In genomic region chr11:95713428-95713827, GRCh38 we compare ENCODE assay signal across 32 cellular contexts.
"Had no signal": no experiment of that assay in that cellular context is flagged by ENCODE, and none has a peak within 500 bp of the region (broad histone marks: within the 10 kb centered on the region; RNA-seq: fewer than 3 reads in every experiment).

No MANE protein-coding gene starts in this region.

- H3K36me3 Mint-ChIP-seq: immature natural killer cell; mesothelial cell of epicardium; naive thymus-derived CD4-positive, alpha-beta T cell; stimulated activated effector memory CD8-positive, alpha-beta T cell treated with anti-CD3 and anti-CD28 coated beads, Interleukin-12 subunit alpha, Interleukin-12 subunit beta, amount 100 ng/mL, for 72 hours had no signal

- FAIRE-seq: islet of Langerhans, kidney, pancreas, small intestine, urothelium cell line had no signal

- H3K4me3 ChIP-seq: heart left ventricle, left lung, lower lobe of right lung, pancreas, prostate gland, sigmoid colon, spleen, stomach, testis, thyroid gland, transverse colon, upper lobe of right lung had no signal

- H3K4me1 ChIP-seq: left lung, lower lobe of right lung, prostate gland, sigmoid colon, stomach, testis, thyroid gland, upper lobe of right lung had no signal

- H3K27ac ChIP-seq: heart left ventricle, left lung, lower lobe of right lung, pancreas, prostate gland, sigmoid colon, stomach, testis, thyroid gland, transverse colon, upper lobe of right lung had no signal

- H3K4me3 Mint-ChIP-seq: immature natural killer cell; mesothelial cell of epicardium; naive thymus-derived CD4-positive, alpha-beta T cell; nephron; neural crest cell; stimulated activated effector memory CD8-positive, alpha-beta T cell treated with anti-CD3 and anti-CD28 coated beads, Interleukin-12 subunit alpha, Interleukin-12 subunit beta, amount 100 ng/mL, for 72 hours had no signal

- H3K9me3 Mint-ChIP-seq: immature natural killer cell; mesothelial cell of epicardium; nephron; neural crest cell; stimulated activated effector memory CD8-positive, alpha-beta T cell treated with anti-CD3 and anti-CD28 coated beads, Interleukin-12 subunit alpha, Interleukin-12 subunit beta, amount 100 ng/mL, for 72 hours had no signal

- H3K4me1 Mint-ChIP-seq: immature natural killer cell had no signal

- H3K27ac Mint-ChIP-seq: immature natural killer cell; mesothelial cell of epicardium; naive thymus-derived CD4-positive, alpha-beta T cell; stimulated activated effector memory CD8-positive, alpha-beta T cell treated with anti-CD3 and anti-CD28 coated beads, Interleukin-12 subunit alpha, Interleukin-12 subunit beta, amount 100 ng/mL, for 72 hours had no signal

- H3K36me3 ChIP-seq: heart left ventricle, left lung, lower lobe of right lung, pancreas, prostate gland, sigmoid colon, spleen, stomach, thyroid gland, transverse colon, upper lobe of right lung had no signal

- H3K27me3 ChIP-seq: heart left ventricle, left lung, pancreas, sigmoid colon, spleen, stomach, testis, thyroid gland, transverse colon, upper lobe of right lung had no signal

- H3K9me3 ChIP-seq: heart left ventricle, left lung, lower lobe of right lung, pancreas, prostate gland, sigmoid colon, stomach, testis, thyroid gland, transverse colon, upper lobe of right lung had no signal

- ATAC-seq: heart left ventricle; left colon; left lung; lower lobe of right lung; naive thymus-derived CD4-positive, alpha-beta T cell; pancreas; right cardiac atrium; stimulated activated effector memory CD8-positive, alpha-beta T cell treated with anti-CD3 and anti-CD28 coated beads, Interleukin-12 subunit alpha, Interleukin-12 subunit beta, amount 100 ng/mL, for 72 hours; stimulated activated naive CD8-positive, alpha-beta T cell treated with anti-CD3 and anti-CD28 coated beads, Interleukin-15, Interleukin-2, amounts not matched to agents 100 U/mL and 50 U/mL, for 24 hours; upper lobe of right lung had no signal

- DNase-seq: heart left ventricle; hypothalamus; immature natural killer cell; kidney; left colon; left lung; lower lobe of right lung; mammary epithelial cell; mesendoderm; naive thymus-derived CD4-positive, alpha-beta T cell; nucleus accumbens; pancreas; posterior cingulate gyrus; retina; right cardiac atrium; sigmoid colon; small intestine; spleen; stimulated activated CD4-positive, alpha-beta T cell treated with anti-CD3 and anti-CD28 coated beads, Interleukin-4, amount 100 ng/mL, for 24 hours; stimulated activated naive CD8-positive, alpha-beta T cell treated with anti-CD3 and anti-CD28 coated beads, Interleukin-15, Interleukin-2, amounts not matched to agents 100 U/mL and 50 U/mL, for 24 hours; stomach; testis; thyroid gland; transverse colon; upper lobe of right lung had no signal
